ENCODE assay signal across 18 cellular contexts in genomic region chr5:164578911-164579310, GRCh38.
"Had no signal": no experiment of that assay in that cellular context is flagged by ENCODE, and none has a peak within 500 bp of the region (broad histone marks: within the 10 kb centered on the region; RNA-seq: fewer than 3 reads in every experiment).

No MANE protein-coding gene starts in this region.

- H3K27ac ChIP-seq: parathyroid adenoma, right lobe of liver, thoracic aorta, tibial nerve, upper lobe of left lung had no signal

- H3K27ac Mint-ChIP-seq: effector memory CD8-positive, alpha-beta T cell; natural killer cell; progenitor cell of endocrine pancreas; stimulated activated naive CD8-positive, alpha-beta T cell treated with anti-CD3 and anti-CD28 coated beads, Interleukin-15, Interleukin-2, amounts not matched to agents 100 ng/mL and 50 ng/mL, for 24 hours had no signal

- H3K4me1 Mint-ChIP-seq: natural killer cell; neural crest cell; stimulated activated naive B cell treated with anti-CD40 and anti-IgM and Interleukin-4, amounts not matched to agents 10 μg/mL and 1 μg/mL and 100 μg/mL, for 72 hours had no signal

- H3K27me3 Mint-ChIP-seq: effector memory CD8-positive, alpha-beta T cell; progenitor cell of endocrine pancreas; stimulated activated naive B cell treated with anti-CD40 and anti-IgM and Interleukin-4, amounts not matched to agents 10 μg/mL and 1 μg/mL and 100 μg/mL, for 72 hours; stimulated activated naive CD8-positive, alpha-beta T cell treated with anti-CD3 and anti-CD28 coated beads, Interleukin-15, Interleukin-2, amounts not matched to agents 100 ng/mL and 50 ng/mL, for 24 hours had no signal

- H3K4me3 Mint-ChIP-seq: effector memory CD8-positive, alpha-beta T cell; natural killer cell; neural crest cell; stimulated activated naive B cell treated with anti-CD40 and anti-IgM and Interleukin-4, amounts not matched to agents 10 μg/mL and 1 μg/mL and 100 μg/mL, for 72 hours; stimulated activated naive CD8-positive, alpha-beta T cell treated with anti-CD3 and anti-CD28 coated beads, Interleukin-15, Interleukin-2, amounts not matched to agents 100 ng/mL and 50 ng/mL, for 24 hours had no signal

- H3K9me3 Mint-ChIP-seq: neural crest cell; stimulated activated naive B cell treated with anti-CD40 and anti-IgM and Interleukin-4, amounts not matched to agents 10 μg/mL and 1 μg/mL and 100 μg/mL, for 72 hours had no signal

- H3K36me3 Mint-ChIP-seq: natural killer cell; stimulated activated naive B cell treated with anti-CD40 and anti-IgM and Interleukin-4, amounts not matched to agents 10 μg/mL and 1 μg/mL and 100 μg/mL, for 72 hours had no signal

- DNase-seq: cortex of kidney; effector memory CD8-positive, alpha-beta T cell; head of caudate nucleus; kidney; mesenchymal stem cell; natural killer cell; right lobe of liver; small intestine; stimulated activated CD4-positive, alpha-beta T cell treated with anti-CD3 and anti-CD28 coated beads, Interleukin-15, amount 100 ng/mL, for 24 hours; stimulated activated CD4-positive, alpha-beta T cell treated with anti-CD3 and anti-CD28 coated beads, Interleukin-2, amount 100 ng/mL, for 48 hours; stimulated activated naive B cell treated with anti-CD40 and anti-IgM and Interleukin-4, amounts not matched to agents 10 μg/mL and 1 μg/mL and 100 μg/mL, for 72 hours; upper lobe of left lung had no signal
